In genomic region chr2:38178556-38179419, GRCh38 we compare ENCODE assay signal across 8 cellular contexts.
DNase-seq lines count a peak whose midpoint lies in the region; ATAC-seq and TF ChIP-seq lines count a peak whose summit lies in the region.

No MANE protein-coding gene starts in this region.

- no peaks in the 10 kb centered on the region for H3K9me2 ChIP-seq in MM.1S (replicated peaks; ENCODE audit: insufficient read depth, low read length)

- no peaks in the 10 kb centered on the region for H4K20me1 ChIP-seq in MM.1S (ENCODE audit: insufficient read depth, low read length)

- no peak for TF ChIP-seq CTCF in GM06990 (IDR thresholded peaks at IDR 0.05; ENCODE audit: insufficient read depth, low read length, poor library complexity, severe bottlenecking)
- TF ChIP-seq CTCF in astrocyte of the spinal cord (IDR thresholded peaks at IDR 0.05; ENCODE audit: low read depth, low read length) = no peak
- TF ChIP-seq CTCF in MM.1S (IDR thresholded peaks at IDR 0.05; ENCODE audit: low read length) = no peak

- no peak overlapping the region for H2AFZ ChIP-seq in MM.1S (ENCODE audit: low read length)

- no peaks in the 10 kb centered on the region for H3K79me2 ChIP-seq in MM.1S (ENCODE audit: low read length)

- no peaks in the 10 kb centered on the region for H3F3A ChIP-seq in MM.1S (ENCODE audit: insufficient read depth, low read length)

- 66 to 79% methylated on average over 4 of the region's 5 CpGs for WGBS in mesodermal cell (ENCODE audit: insufficient coverage in 2 of 2), 2 experiments

- peaks cover 17% of the 10 kb centered on the region for H3K4me1 ChIP-seq in mesodermal cell (ENCODE audit: control insufficient read depth, insufficient read depth, low read length, poor library complexity, severe bottlenecking)
- H3K4me1 ChIP-seq in MM.1S (ENCODE audit: low read length) = no peaks in the 10 kb centered on the region

- H3K27me3 ChIP-seq in GM06990 (replicated peaks; ENCODE audit: control insufficient read depth, insufficient read depth, low read length) = peaks cover 1% of the 10 kb centered on the region; the same call in 1 of the 2 replicates
- peaks cover 29% of the 10 kb centered on the region; the same call in 1 of the 2 replicates for H3K27me3 ChIP-seq in MM.1S (replicated peaks; ENCODE audit: insufficient read depth, low read length)

- DNase-seq in GM06990 (ENCODE audit: extremely low read depth, insufficient read length) (peak; percentile 34), astrocyte of the spinal cord (ENCODE audit: low read depth, low spot score) (peak; percentile 92), SW 1271 (lab: John Stamatoyannopoulos, UW) (no peak), MM.1S (no peak), DMS153 treated with DMSO at 0.1 percent for 48 hours (lab: John Stamatoyannopoulos, UW; ENCODE audit: unreplicated experiment) (no peak)

- H3K9me3 ChIP-seq in mesodermal cell (ENCODE audit: control insufficient read depth, low read length) = no peaks in the 10 kb centered on the region
- no peaks in the 10 kb centered on the region for H3K9me3 ChIP-seq in MM.1S (replicated peaks; ENCODE audit: insufficient read depth, low read length)

- H3K9ac ChIP-seq in MM.1S (ENCODE audit: low read length) = no peak overlapping the region

- in situ Hi-C loops in astrocyte of the spinal cord (cut with HindIII; ENCODE audit: low sequenced_read_pairs) = no loop called here

- H3K36me3 ChIP-seq in GM06990 (ENCODE audit: control insufficient read depth, insufficient read depth, low read length) = no peaks in the 10 kb centered on the region
- no peaks in the 10 kb centered on the region for H3K36me3 ChIP-seq in mesodermal cell (ENCODE audit: control insufficient read depth, insufficient read depth, low read length)
- H3K36me3 ChIP-seq in MM.1S (replicated peaks; ENCODE audit: insufficient read depth, low read length) = no peaks in the 10 kb centered on the region

- no peak overlapping the region for H3K4me3 ChIP-seq in GM06990 (replicated peaks; ENCODE audit: low read depth, low read length)
- no peak overlapping the region for H3K4me3 ChIP-seq in astrocyte of the spinal cord (ENCODE audit: low read depth, low read length)
- H3K4me3 ChIP-seq in mesodermal cell (ENCODE audit: extremely low read depth, insufficient read depth, low read length, poor library complexity, severe bottlenecking) = no peak overlapping the region
- no peak overlapping the region for H3K4me3 ChIP-seq in MM.1S (ENCODE audit: low read length)

- ATAC-seq in HG03159 (IDR thresholded peaks at IDR 0.05; ENCODE audit: unreplicated experiment) (peak; percentile 61), GM18873 (IDR thresholded peaks at IDR 0.05; ENCODE audit: low FRiP score, unreplicated experiment) (no peak)

- no peak overlapping the region for H3K4me2 ChIP-seq in MM.1S (ENCODE audit: low read depth, low read length)

- peak overlapping the region; percentile 66 for H3K27ac ChIP-seq in mesodermal cell (ENCODE audit: low read depth, low read length, severe bottlenecking)
- no peak overlapping the region for H3K27ac ChIP-seq in MM.1S (ENCODE audit: low read length)

Comparison
In these comparisons a context has a peak if more than half of its experiments do, and no peak if none do; other contexts are left out.
1. DNase-seq: peak in GM06990 (single experiment) and astrocyte of the spinal cord (single experiment); none in SW 1271 (0 of 2), MM.1S (single experiment) and DMS153 treated with DMSO at 0.1 percent for 48 hours (single experiment).